ENCODE assay signal across 12 cellular contexts in the genomic region with DNA sequence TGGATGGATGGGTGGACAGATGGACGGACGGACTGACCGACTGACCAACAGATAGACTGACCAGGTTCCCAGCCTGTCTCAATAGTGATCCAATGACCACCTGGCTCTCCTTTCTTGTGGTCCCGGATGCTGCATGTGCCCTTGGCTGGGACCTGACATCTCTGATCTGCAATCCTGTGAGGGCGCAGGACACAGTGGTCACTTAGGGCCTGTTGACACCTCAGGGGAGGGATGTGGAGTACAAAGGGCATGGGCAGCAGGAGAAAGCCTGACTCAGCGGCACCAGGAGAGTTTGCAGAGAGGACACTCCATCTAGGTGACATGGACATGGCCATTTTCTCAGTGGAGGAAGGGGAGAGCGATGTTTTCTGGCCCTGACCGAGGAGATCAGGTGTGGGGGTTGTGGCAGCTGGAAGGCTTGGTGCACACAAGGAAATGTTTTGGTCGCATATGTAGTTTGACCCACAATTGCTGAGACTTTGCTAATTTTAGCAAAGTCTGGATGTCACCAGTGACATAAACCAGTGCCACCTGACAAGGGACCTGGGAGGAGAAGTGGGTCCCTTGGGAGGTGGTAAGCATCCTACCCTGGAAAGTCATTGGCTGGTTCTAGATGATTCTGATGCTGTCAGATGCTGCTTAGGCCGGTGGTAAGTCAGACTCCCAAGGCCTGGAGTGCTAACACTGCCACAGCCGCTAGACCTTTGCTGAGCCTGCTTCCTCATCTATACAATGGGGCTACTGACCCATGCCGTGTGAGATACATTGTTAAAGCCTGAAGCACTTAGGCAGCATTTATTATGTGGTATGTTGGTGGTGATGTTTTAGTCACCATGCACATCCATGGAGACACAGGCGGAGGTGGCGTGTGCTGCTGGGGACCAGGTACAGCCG. TPM values are rescaled to one million over a fixed set of nuclear protein-coding genes. Genes with fewer than 3 reads are reported as not detected.
DNase-seq lines count a peak whose midpoint lies in the region; ATAC-seq, FAIRE-seq and TF ChIP-seq lines count a peak whose summit lies in the region.
"Had no signal": no experiment of that assay in that cellular context is flagged by ENCODE, and none has a peak within 500 bp of the region (broad histone marks: within the 10 kb centered on the region; RNA-seq: fewer than 3 reads in every experiment).

No MANE protein-coding gene starts in this region.

- H3K27me3 Mint-ChIP-seq in activated CD4-positive, alpha-beta T cell treated with anti-CD3 and anti-CD28 coated beads, Interleukin-2, amount 10 ng/mL, durations not matched to agents 7 days and 5 days: no peaks in the 10 kb centered on the region

- no peaks in the 10 kb centered on the region for H3K36me3 ChIP-seq in Panc1 (ENCODE audit: control insufficient read depth, insufficient read depth, low read length)
- no peaks in the 10 kb centered on the region for H3K36me3 ChIP-seq in H1 (ENCODE audit: control insufficient read depth in 2 of 4, insufficient read depth in 4 of 4, low read length in 3 of 4)
- H3K36me3 ChIP-seq in spleen: peaks cover 0 to 90% (median 32%) of the 10 kb centered on the region in 6 donors
- H3K36me3 ChIP-seq in psoas muscle (ENCODE audit: insufficient read depth in 1 of 2, low read depth in 1 of 2): peaks cover 0 to 42% of the 10 kb centered on the region in 2 donors

- no peaks in the 10 kb centered on the region for H3K9me3 ChIP-seq in Panc1 (ENCODE audit: control insufficient read depth, insufficient read depth, low read depth, low read length)
- no peaks in the 10 kb centered on the region for H3K9me3 ChIP-seq in H1 (ENCODE audit: insufficient read depth in 2 of 2, low read depth in 1 of 2, low read length in 1 of 2)
- no peaks in the 10 kb centered on the region for H3K9me3 ChIP-seq in spleen
- H3K9me3 ChIP-seq in psoas muscle: no peaks in the 10 kb centered on the region
- H3K9me3 ChIP-seq: A549, esophagus muscularis mucosa had no signal

- TF ChIP-seq CTCF in Panc1 (IDR thresholded peaks at IDR 0.05) (no peak), H1 (IDR thresholded peaks at IDR 0.05; ENCODE audit: control extremely low read depth in 1 of 3, insufficient read depth in 1 of 3, low read depth in 1 of 3, low read length in 3 of 3) (no peak), spleen (IDR thresholded peaks at IDR 0.05 in 8 of 11, conservative IDR thresholded peaks at IDR 0.05 in 3 of 11) (no peak), psoas muscle (IDR thresholded peaks at IDR 0.05) (no peak)

- no peaks in the 10 kb centered on the region for H3K9me3 Mint-ChIP-seq in activated CD4-positive, alpha-beta T cell treated with anti-CD3 and anti-CD28 coated beads, Interleukin-2, amount 10 ng/mL, durations not matched to agents 7 days and 5 days

- in situ Hi-C loops in Panc1 (cut with HindIII; ENCODE audit: low pct_unique_long_range_greater_than_20kb, low sequenced_read_pairs): no loop called here

- FAIRE-seq in H1 (lab: Jason Lieb, UNC): no peak
- FAIRE-seq: A549 had no signal

- H3K4me1 ChIP-seq in Panc1 (ENCODE audit: control insufficient read depth, insufficient read depth, low read length) (no peaks in the 10 kb centered on the region), H1 (replicated peaks in 1 of 4; ENCODE audit: control insufficient read depth in 3 of 4, insufficient read depth in 4 of 4, low read length in 3 of 4) (peaks cover 0 to 9% (median 1%) of the 10 kb centered on the region in 4 experiments; a peak in 3 of 7 replicates), spleen (peaks cover 15 to 64% (median 57%) of the 10 kb centered on the region in 6 donors), psoas muscle (peaks cover 7% of the 10 kb centered on the region)
- H3K4me1 ChIP-seq: A549 had no signal

- peak; percentile 11; the same call in 1 of the 2 replicates for ATAC-seq in Panc1
- ATAC-seq in HG03469 (IDR thresholded peaks at IDR 0.05; ENCODE audit: unreplicated experiment): no peak
- ATAC-seq in psoas muscle: no peak

- CTCF ChIA-PET in activated CD4-positive, alpha-beta T cell treated with anti-CD3 and anti-CD28 coated beads, Interleukin-2, amount 10 ng/mL, durations not matched to agents 7 days and 5 days (lab: Charles Lee): interaction anchor here (1.0 to 4.2 kb wide), 18 partner anchors 9 to 150 kb away, joined by 3 to 45 read pairs (median 6); partner anchors contain the start of gene CD82
- CTCF ChIA-PET in Panc1 (lab: Charles Lee) (interaction anchor here (0.8 to 1.7 kb wide), 7 partner anchors 51 to 295 kb away, joined by 3 to 20 read pairs (median 6); partner anchors contain the start of gene CD82), H1 (lab: Charles Lee; ENCODE audit: partially characterized antibody) (interaction anchor here (0.6 to 8.8 kb wide), 70 partner anchors 8 to 437 kb away, joined by 3 to 182 read pairs (median 4); partner anchors contain the start of gene CD82)

- no peak overlapping the region for H3K4me3 Mint-ChIP-seq in activated CD4-positive, alpha-beta T cell treated with anti-CD3 and anti-CD28 coated beads, Interleukin-2, amount 10 ng/mL, durations not matched to agents 7 days and 5 days

- H2AFZ ChIP-seq in H1 (ENCODE audit: low read length): no peak overlapping the region

- H2BK12ac ChIP-seq in H1 (ENCODE audit: low read depth, low read length): peak overlapping the region; percentile 79; the same call in 1 of the 2 replicates

- no peak overlapping the region for H3K56ac ChIP-seq in H1 (replicated peaks; ENCODE audit: insufficient read length, low read depth, low read length)

- no peak for TF ChIP-seq EP300 in H1 (IDR thresholded peaks at IDR 0.05; ENCODE audit: borderline replicate concordance in 1 of 2, low read depth in 2 of 2, low read length in 2 of 2)

- no peak overlapping the region for H4K91ac ChIP-seq in H1 (replicated peaks; ENCODE audit: insufficient read length, low read length)

- no peaks in the 10 kb centered on the region for H4K20me1 ChIP-seq in H1 (replicated peaks in 1 of 2; ENCODE audit: control insufficient read depth in 1 of 2, insufficient read depth in 2 of 2, low read length in 2 of 2)

- peak overlapping the region; percentile 65 for H3K27ac Mint-ChIP-seq in activated CD4-positive, alpha-beta T cell treated with anti-CD3 and anti-CD28 coated beads, Interleukin-2, amount 10 ng/mL, durations not matched to agents 7 days and 5 days
- H3K27ac Mint-ChIP-seq: progenitor cell of endocrine pancreas had no signal

- H3K9ac ChIP-seq in H1 (replicated peaks in 1 of 4; ENCODE audit: extremely low read depth in 1 of 4, low read depth in 3 of 4, low read length in 3 of 4): no peak overlapping the region

- no peak overlapping the region for H3K23ac ChIP-seq in H1 (ENCODE audit: insufficient read length)

- no peak overlapping the region for H3K18ac ChIP-seq in H1 (ENCODE audit: extremely low read depth, low read length)

- H3K14ac ChIP-seq in H1 (ENCODE audit: insufficient read length): no peak overlapping the region

- no peaks in the 10 kb centered on the region for H3K79me1 ChIP-seq in H1 (ENCODE audit: low read depth, low read length)

- H2BK120ac ChIP-seq in H1 (replicated peaks; ENCODE audit: low read depth, low read length): no peak overlapping the region

- intact Hi-C loops in Panc1 (cut with micrococcal nuclease; ENCODE audit: unreplicated experiment): no loop called here
- intact Hi-C loops in spleen (cut with DNase I; ENCODE audit: low total_unique reads): loop anchor here (2.0 kb wide), 1 partner anchor 59 kb away; no protein-coding TSS in a partner anchor
- intact Hi-C loops in psoas muscle (cut with DNase I): loop anchor here in 1 of 2 donors (10.0 kb wide), 1 partner anchor 521 kb away; the partner anchor contains the start of gene EXT2

- POLR2A ChIA-PET in activated CD4-positive, alpha-beta T cell treated with anti-CD3 and anti-CD28 coated beads, Interleukin-2, amount 10 ng/mL, durations not matched to agents 7 days and 5 days (lab: Charles Lee): no interaction called here
- POLR2A ChIA-PET in Panc1 (lab: Charles Lee) (no interaction called here), H1 (lab: Charles Lee; ENCODE audit: partially characterized antibody) (interaction anchor here (1.7 kb wide), 1 partner anchor 57 kb away, joined by 6 read pairs; no protein-coding TSS in a partner anchor)

- no peak for DNase-seq in activated CD4-positive, alpha-beta T cell treated with anti-CD3 and anti-CD28 coated beads, Interleukin-2, amount 10 ng/mL, durations not matched to agents 7 days and 5 days
- DNase-seq in activated CD4-positive, alpha-beta T cell treated with anti-CD3 and anti-CD28 coated beads, Interleukin-2, amount 50 U/mL, for 48 hours: no peak
- DNase-seq in Panc1 (ENCODE audit: low read depth, low spot score) (no peak), H1 (ENCODE audit: low read depth in 1 of 2, low spot score in 2 of 2) (no peak), spleen (peak; percentile 72), psoas muscle (no peak), GM03348 (ENCODE audit: low spot score) (no peak)

- no TSS peak for BruUV-seq in Panc1 (replicated peaks; lab: Mats Ljungman, UMichigan)

- TF ChIP-seq RAD21 in H1 (IDR thresholded peaks at IDR 0.05 in 1 of 2, conservative IDR thresholded peaks at IDR 0.05 in 1 of 2; ENCODE audit: low read depth in 2 of 2, low read length in 2 of 2): no peak

- no peaks in the 10 kb centered on the region for H3K27me3 ChIP-seq in Panc1 (ENCODE audit: control insufficient read depth, insufficient read depth, low read length)
- peaks cover 0 to under 1% (median 0%) of the 10 kb centered on the region in 4 experiments; a peak in 2 of 7 replicates for H3K27me3 ChIP-seq in H1 (replicated peaks in 1 of 4; ENCODE audit: control insufficient read depth in 3 of 4, extremely low read depth in 1 of 4, insufficient read depth in 3 of 4, low read length in 3 of 4)
- H3K27me3 ChIP-seq in spleen (replicated peaks in 1 of 7): no peaks in the 10 kb centered on the region
- no peaks in the 10 kb centered on the region for H3K27me3 ChIP-seq in psoas muscle (ENCODE audit: insufficient read depth in 3 of 3, low read length in 2 of 3)
- H3K27me3 ChIP-seq: esophagus muscularis mucosa had no signal

- 0 out of 2 replicates have a peak overlapping the region, but pooled peaks have one; percentile 8 for H2BK5ac ChIP-seq in H1 (ENCODE audit: low read depth, low read length)

- TF ChIP-seq POLR2A in H1 (IDR thresholded peaks at IDR 0.05; ENCODE audit: control extremely low read depth in 1 of 2, low read depth in 2 of 2, low read length in 2 of 2) (no peak), spleen (IDR thresholded peaks at IDR 0.05) (no peak)

- H3K27ac ChIP-seq in Panc1 (ENCODE audit: low read length): no peak overlapping the region
- H3K27ac ChIP-seq in H1 (ENCODE audit: low read depth, low read length): no peak overlapping the region
- H3K27ac ChIP-seq in spleen: peak overlapping the region in 1 of 8 donors; percentile 88
- H3K27ac ChIP-seq in psoas muscle: no peak overlapping the region
- H3K27ac ChIP-seq: A549, esophagus muscularis mucosa, VCaP had no signal

- H3K4me1 Mint-ChIP-seq in activated CD4-positive, alpha-beta T cell treated with anti-CD3 and anti-CD28 coated beads, Interleukin-2, amount 10 ng/mL, durations not matched to agents 7 days and 5 days: peaks cover 45% of the 10 kb centered on the region

- H4K5ac ChIP-seq in H1 (ENCODE audit: insufficient read length, low read depth, low read length): no peak overlapping the region

- no peak overlapping the region for H2BK20ac ChIP-seq in H1 (ENCODE audit: low read length)

- H3K4me2 ChIP-seq in H1 (ENCODE audit: insufficient read depth in 1 of 2, low read depth in 2 of 2, low read length in 2 of 2): no peak overlapping the region
- H3K4me2 ChIP-seq: A549 had no signal

- H3K4me3 ChIP-seq in Panc1 (ENCODE audit: low read depth in 2 of 2, low read length in 2 of 2) (no peak overlapping the region), H1 (ENCODE audit: extremely low read depth in 1 of 4, insufficient read depth in 2 of 4, low read depth in 3 of 4, low read length in 4 of 4) (no peak overlapping the region), spleen (no peak overlapping the region), psoas muscle (no peak overlapping the region)
- H3K4me3 ChIP-seq: A549, esophagus muscularis mucosa had no signal

- no peaks in the 10 kb centered on the region for H3K79me2 ChIP-seq in H1 (ENCODE audit: control insufficient read depth in 1 of 2, insufficient read depth in 2 of 2, low read length in 2 of 2)

- H3K36me3 Mint-ChIP-seq in activated CD4-positive, alpha-beta T cell treated with anti-CD3 and anti-CD28 coated beads, Interleukin-2, amount 10 ng/mL, durations not matched to agents 7 days and 5 days (ENCODE audit: low read depth): peaks cover 25% of the 10 kb centered on the region

- no peak overlapping the region for H4K8ac ChIP-seq in H1 (ENCODE audit: extremely low read depth, insufficient read depth, low read length)

- no peaks in the 10 kb centered on the region for H3K23me2 ChIP-seq in H1 (ENCODE audit: low read depth, low read length)

- WGBS in H1 (ENCODE audit: extremely low coverage in 1 of 2, insufficient coverage in 1 of 2, insufficient read length in 1 of 2, insufficient replicate concordance in 2 of 2, low coverage in 1 of 2, low lambda C conversion rate in 2 of 2, missing lambda C conversion rate in 1 of 2), 2 experiments: 84% methylated on average over 15 of the region's 15 CpGs; no CpG with 5 or more reads in 1 of the 2 experiments
- 90 to 93% (median 91%) methylated on average over 10 to 15 of the region's 15 CpGs for WGBS in spleen, 5 donors
- 87 to 90% (median 90%) methylated on average over 15 of the region's 15 CpGs for WGBS in psoas muscle, 3 donors

- H3K4ac ChIP-seq in H1 (replicated peaks; ENCODE audit: insufficient read length, low read depth, low read length): no peak overlapping the region

- no peak overlapping the region for H2AK5ac ChIP-seq in H1 (ENCODE audit: low read depth, low read length)

- H2BK15ac ChIP-seq in H1 (ENCODE audit: low read length): no peak overlapping the region

RNA-seq across cellular contexts. Expression of gene CD82, which starts 50.7 kb away (rescaled TPM):
- total RNA-seq in activated CD4-positive, alpha-beta T cell treated with anti-CD3 and anti-CD28 coated beads, Interleukin-2, amount 10 ng/mL, durations not matched to agents 7 days and 5 days: 100 to 1,000 TPM; 126 to 128 TPM
- total RNA-seq in Panc1 (2021; ENCODE audit: unreplicated experiment): 26.1 TPM
- polyA plus RNA-seq in Panc1 (2012; ENCODE audit: insufficient read length): 17.2 TPM
- 7.9 and 8.6 TPM in 2 replicates for total RNA-seq in H1 (2021; fragmentation: NEBNext Ultra II Directional; extraction: Animal tissue kit (Norgen Biotek cat#: 25700))
- 10.1 and 10.3 TPM in 2 replicates for polyA plus RNA-seq in H1 (2011; rRNA removed)
- 11.5 TPM for polyA plus RNA-seq in H1 (2011; cell fraction: cytosol; rRNA removed)
- 5.3 TPM for polyA plus RNA-seq in H1 (2011; cell fraction: nucleus; rRNA removed)
- 6.0 to 11.2 TPM (median 8.8 TPM) in 4 replicates for polyA plus RNA-seq in H1 (2012, experiment 1 of 2)
- 5.3 TPM for polyA plus RNA-seq in H1 (2012, experiment 2 of 2)
- polyA plus RNA-seq in H1 (2013, experiment 1 of 2): 6.9 TPM
- polyA plus RNA-seq in H1 (2013, experiment 2 of 2): 7.0 TPM
- 3.8 and 10.3 TPM in 2 replicates for polyA minus RNA-seq in H1 (2011; rRNA and poly(A)+ RNA removed)
- polyA minus RNA-seq in H1 (2011; cell fraction: cytosol; rRNA and poly(A)+ RNA removed): 6.8 TPM
- polyA minus RNA-seq in H1 (2011; cell fraction: nucleus; rRNA and poly(A)+ RNA removed): 2.9 TPM
- total RNA-seq in spleen: 100 to 1,000 TPM in 4 of 7 donors, 10 to 100 TPM in 3; 65.3 to 174 (median 125) TPM
- polyA plus RNA-seq in spleen: 100 to 1,000 TPM in 1 of 3 donors, 10 to 100 TPM in 2; 27.8 to 111 (median 35.3) TPM
- total RNA-seq in psoas muscle: 100 to 1,000 TPM in 1 of 4 donors, 10 to 100 TPM in 3; 25.9 to 162 (median 50.2) TPM
- 10 to 100 TPM; 13.3 to 22.1 (median 13.7) TPM for polyA plus RNA-seq in psoas muscle
